In genomic region chr9:86731511-86731993, GRCh38 we compare ENCODE assay signal across 14 cellular contexts.
A peak's percentile ranks its signal among the peaks of the same experiment; 100 is the strongest.
DNase-seq lines count a peak whose midpoint lies in the region; ATAC-seq and TF ChIP-seq lines count a peak whose summit lies in the region.
"Had no signal": no experiment of that assay in that cellular context is flagged by ENCODE, and none has a peak within 500 bp of the region (broad histone marks: within the 10 kb centered on the region; RNA-seq: fewer than 3 reads in every experiment).

No MANE protein-coding gene starts in this region.

- H3K79me2 ChIP-seq in fibroblast of lung (ENCODE audit: control insufficient read depth, insufficient read depth, low read length): no peaks in the 10 kb centered on the region

- H3K27me3 ChIP-seq in breast epithelium (no peaks in the 10 kb centered on the region), fibroblast of lung (ENCODE audit: control insufficient read depth, insufficient read depth, low read length) (no peaks in the 10 kb centered on the region)

- intact Hi-C loops in MCF 10A (cut with micrococcal nuclease) (no loop called here), breast epithelium (cut with DNase I; ENCODE audit: low total_unique reads) (no loop called here)

- no peak overlapping the region for H3K4me3 Mint-ChIP-seq in MCF 10A (ENCODE audit: unreplicated experiment)
- peak overlapping the region in 1 of 3 experiments; percentile 5 for H3K4me3 Mint-ChIP-seq in nephron
- no peak overlapping the region for H3K4me3 Mint-ChIP-seq in stimulated activated naive CD8-positive, alpha-beta T cell treated with anti-CD3 and anti-CD28 coated beads, Interleukin-15, amount 100 ng/mL, for 72 hours
- H3K4me3 Mint-ChIP-seq: T-helper 2 cell treated with Interferon-gamma antibody and Interleukin-4, amounts not matched to agents 5 μg/mL and 100 μg/mL, for 36 hours had no signal

- peak; percentile 55 for DNase-seq in MCF 10A (ENCODE audit: unreplicated experiment)
- DNase-seq in breast epithelium (ENCODE audit: low spot score in 2 of 2): no peak
- peak; percentile 87 to 93 for DNase-seq in fibroblast of lung (ENCODE audit: low read depth in 2 of 2)
- DNase-seq in stimulated activated naive CD8-positive, alpha-beta T cell treated with anti-CD3 and anti-CD28 coated beads, Interleukin-15, amount 100 ng/mL, for 72 hours: no peak
- DNase-seq: Calu3, NCI-H526 had no signal

- H3K4me1 Mint-ChIP-seq in MCF 10A (ENCODE audit: insufficient read depth, unreplicated experiment) (peaks cover 45% of the 10 kb centered on the region), nephron (peaks cover 72% of the 10 kb centered on the region)
- H3K4me1 Mint-ChIP-seq in stimulated activated naive CD8-positive, alpha-beta T cell treated with anti-CD3 and anti-CD28 coated beads, Interleukin-15, amount 100 ng/mL, for 72 hours: no peaks in the 10 kb centered on the region

- H3K27me3 Mint-ChIP-seq in MCF 10A (ENCODE audit: insufficient read depth, unreplicated experiment) (no peaks in the 10 kb centered on the region), nephron (ENCODE audit: low read depth) (no peaks in the 10 kb centered on the region)
- no peaks in the 10 kb centered on the region for H3K27me3 Mint-ChIP-seq in stimulated activated naive CD8-positive, alpha-beta T cell treated with anti-CD3 and anti-CD28 coated beads, Interleukin-15, amount 100 ng/mL, for 72 hours

- H3K27ac Mint-ChIP-seq in MCF 10A (ENCODE audit: low read depth, unreplicated experiment) (peak overlapping the region; percentile 43), nephron (peak overlapping the region; percentile 20 to 89 (median 59))
- H3K27ac Mint-ChIP-seq in stimulated activated naive CD8-positive, alpha-beta T cell treated with anti-CD3 and anti-CD28 coated beads, Interleukin-15, amount 100 ng/mL, for 72 hours: no peak overlapping the region
- H3K27ac Mint-ChIP-seq: T-helper 2 cell treated with Interferon-gamma antibody and Interleukin-4, amounts not matched to agents 5 μg/mL and 100 μg/mL, for 36 hours had no signal

- H2AFZ ChIP-seq in fibroblast of lung (ENCODE audit: low read length): no peak overlapping the region

- no peaks in the 10 kb centered on the region for H3K36me3 Mint-ChIP-seq in MCF 10A (ENCODE audit: insufficient read depth, unreplicated experiment)
- no peaks in the 10 kb centered on the region for H3K36me3 Mint-ChIP-seq in nephron (ENCODE audit: low read depth)

- H3K4me3 ChIP-seq in breast epithelium (no peak overlapping the region), fibroblast of lung (replicated peaks in 1 of 4; ENCODE audit: control extremely low read depth in 1 of 4, insufficient read depth in 1 of 4, low read depth in 3 of 4, low read length in 4 of 4) (no peak overlapping the region)
- H3K4me3 ChIP-seq: K562 had no signal

- H4K20me1 ChIP-seq in fibroblast of lung (ENCODE audit: control insufficient read depth, extremely low read depth, insufficient read depth, low read length): no peaks in the 10 kb centered on the region

- BruUV-seq in MCF 10A (replicated peaks; lab: Mats Ljungman, UMichigan): no TSS peak

- TF ChIP-seq CTCF in MCF 10A (IDR thresholded peaks at IDR 0.05; ENCODE audit: unreplicated experiment): no peak
- no peak for TF ChIP-seq CTCF in breast epithelium (IDR thresholded peaks at IDR 0.05)
- no peak for TF ChIP-seq CTCF in fibroblast of lung (conservative IDR thresholded peaks at IDR 0.05 in 1 of 2, IDR thresholded peaks at IDR 0.05 in 1 of 2; ENCODE audit: low read depth in 1 of 2, low read length in 2 of 2)
- TF ChIP-seq CTCF in nephron (IDR thresholded peaks at IDR 0.05; ENCODE audit: unreplicated experiment in 3 of 3): no peak

- CTCF ChIA-PET in MCF 10A (lab: Yijun Ruan, JAX): interaction anchor here (0.7 to 1.5 kb wide), 2 partner anchors 35 to 94 kb away, joined by 3 to 4 read pairs; no protein-coding TSS in a partner anchor

- ATAC-seq in GM21526 (IDR thresholded peaks at IDR 0.05; ENCODE audit: low FRiP score, unreplicated experiment): no peak
- no peak for ATAC-seq in GM19395 (IDR thresholded peaks at IDR 0.05; ENCODE audit: unreplicated experiment)
- ATAC-seq in HG02623 (IDR thresholded peaks at IDR 0.05; ENCODE audit: unreplicated experiment): no peak
- ATAC-seq in stimulated activated naive CD8-positive, alpha-beta T cell treated with anti-CD3 and anti-CD28 coated beads, Interleukin-15, amount 100 ng/mL, for 72 hours: no peak
- ATAC-seq: K562 had no signal

- POLR2A ChIA-PET in MCF 10A (lab: Yijun Ruan, JAX): interaction anchor here (0.6 to 2.3 kb wide), 13 partner anchors 9 to 321 kb away, joined by 3 to 14 read pairs (median 4); partner anchors contain the start of gene GAS1

- H3K4me2 ChIP-seq in fibroblast of lung (ENCODE audit: extremely low read depth, insufficient read depth, low read length): peak overlapping the region; percentile 73

- H3K9me3 Mint-ChIP-seq in MCF 10A (ENCODE audit: unreplicated experiment): no peaks in the 10 kb centered on the region
- no peaks in the 10 kb centered on the region for H3K9me3 Mint-ChIP-seq in nephron
- H3K9me3 Mint-ChIP-seq in stimulated activated naive CD8-positive, alpha-beta T cell treated with anti-CD3 and anti-CD28 coated beads, Interleukin-15, amount 100 ng/mL, for 72 hours: no peaks in the 10 kb centered on the region
- H3K9me3 Mint-ChIP-seq: T-helper 2 cell treated with Interferon-gamma antibody and Interleukin-4, amounts not matched to agents 5 μg/mL and 100 μg/mL, for 36 hours had no signal

- no peaks in the 10 kb centered on the region for H3K9me3 ChIP-seq in breast epithelium
- no peaks in the 10 kb centered on the region for H3K9me3 ChIP-seq in fibroblast of lung (ENCODE audit: control insufficient read depth, insufficient read depth, low read depth, low read length)

- no peaks in the 10 kb centered on the region for H3K36me3 ChIP-seq in breast epithelium
- no peaks in the 10 kb centered on the region for H3K36me3 ChIP-seq in fibroblast of lung (ENCODE audit: control insufficient read depth, insufficient read depth, low read length)

- H3K4me1 ChIP-seq in breast epithelium (no peaks in the 10 kb centered on the region), fibroblast of lung (ENCODE audit: control insufficient read depth, extremely low read depth, insufficient read depth, low read length) (peaks cover 18% of the 10 kb centered on the region)

- no peak for TF ChIP-seq POLR2A in breast epithelium (IDR thresholded peaks at IDR 0.05)

- no peak overlapping the region for H3K9ac ChIP-seq in fibroblast of lung (ENCODE audit: insufficient read depth, low read length)

- H3K27ac ChIP-seq in breast epithelium (peak overlapping the region in 1 of 2 donors; percentile 27), fibroblast of lung (ENCODE audit: insufficient read depth, low read length) (no peak overlapping the region)
- H3K27ac ChIP-seq: 22Rv1, epithelial cell of prostate had no signal

Comparison
In these comparisons a context has a peak if more than half of its experiments do, and no peak if none do; other contexts are left out.
1. DNase-seq: peak in MCF 10A (single experiment) and fibroblast of lung (2 of 2); none in breast epithelium (0 of 2) and stimulated activated naive CD8-positive, alpha-beta T cell treated with anti-CD3 and anti-CD28 coated beads, Interleukin-15, amount 100 ng/mL, for 72 hours (0 of 2).
2. H3K27ac Mint-ChIP-seq: peak in MCF 10A (single experiment) and nephron (3 of 3); none in stimulated activated naive CD8-positive, alpha-beta T cell treated with anti-CD3 and anti-CD28 coated beads, Interleukin-15, amount 100 ng/mL, for 72 hours (0 of 2).